ENCODE assay signal across 24 cellular contexts in the genomic region with DNA sequence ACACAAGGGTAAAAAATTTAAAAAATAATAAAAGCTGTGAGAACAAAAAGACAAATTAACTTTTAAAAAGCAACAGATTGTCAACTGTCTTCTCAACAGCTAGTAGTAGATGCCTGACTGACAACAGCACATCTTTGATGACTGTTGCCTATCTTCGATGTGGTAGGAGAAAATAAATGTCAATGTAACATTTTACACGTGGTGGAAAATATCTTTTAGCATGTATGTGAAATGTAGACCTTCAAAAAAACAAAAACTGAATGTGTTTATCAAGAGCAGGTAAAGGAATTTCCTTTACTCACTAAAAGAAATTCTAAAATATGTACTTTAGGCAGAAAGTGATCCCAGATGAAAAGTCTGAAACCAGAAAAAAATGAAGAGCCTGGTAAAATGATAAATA.
"Had no signal": no experiment of that assay in that cellular context is flagged by ENCODE, and none has a peak within 500 bp of the region (broad histone marks: within the 10 kb centered on the region; RNA-seq: fewer than 3 reads in every experiment).

No MANE protein-coding gene starts in this region.

- H3K27ac Mint-ChIP-seq: activated CD8-positive, alpha-beta T cell treated with anti-CD3 and anti-CD28 coated beads for 36 hours; activated naive CD4-positive, alpha-beta T cell treated with anti-CD3 and anti-CD28 coated beads, Interleukin-2, amount 50 U/mL, for 24 hours; IgD-negative memory B cell had no signal

- H3K27me3 ChIP-seq: brain microvascular endothelial cell, colonic mucosa, MG63, SJCRH30 had no signal

- ATAC-seq: Right ventricle myocardium inferior had no signal

- H3K4me3 ChIP-seq: colonic mucosa, SJCRH30 had no signal

- H3K27me3 Mint-ChIP-seq: activated naive CD4-positive, alpha-beta T cell treated with anti-CD3 and anti-CD28 coated beads, Interleukin-2, amount 50 U/mL, for 24 hours; IgD-negative memory B cell had no signal

- H3K36me3 ChIP-seq: brain microvascular endothelial cell, colonic mucosa, MG63, SJCRH30 had no signal

- H3K4me1 ChIP-seq: colonic mucosa, SJCRH30 had no signal

- DNase-seq: activated CD4-positive, alpha-beta T cell treated with anti-CD3 and anti-CD28 coated beads, Interleukin-2, amount 10 ng/mL, durations not matched to agents 7 days and 5 days; activated CD4-positive, CD25-positive, alpha-beta regulatory T cell; activated CD8-positive, alpha-beta memory T cell treated with anti-CD3 and anti-CD28 coated beads, Interleukin-2, amount 50 U/mL, for 4 hours; activated CD8-positive, alpha-beta T cell treated with anti-CD3 and anti-CD28 coated beads for 36 hours; activated effector memory CD4-positive, alpha-beta T cell treated with Interleukin-2 at 50 U/mL for 16 hours; activated naive CD4-positive, alpha-beta T cell; amygdala; brain microvascular endothelial cell; colonic mucosa; MG63; MV-4-11; NCI-H1092 treated with DMSO at 0.1 percent for 48 hours; NCI-H1417 treated with DMSO at 0.1 percent for 48 hours; NCI-H1694; NCI-H2029 treated with DMSO at 0.1 percent for 48 hours; NCI-H345; NCI-H510A; NCI-H526 treated with DMSO at 0.1 percent for 48 hours; RPMI8226; SJCRH30 had no signal

- H3K27ac ChIP-seq: brain microvascular endothelial cell, colonic mucosa, SJCRH30, VCaP had no signal

- H3K9me3 ChIP-seq: colonic mucosa, MG63, SJCRH30 had no signal
